19 cellular contexts compared by ENCODE assay signal in the genomic region with DNA sequence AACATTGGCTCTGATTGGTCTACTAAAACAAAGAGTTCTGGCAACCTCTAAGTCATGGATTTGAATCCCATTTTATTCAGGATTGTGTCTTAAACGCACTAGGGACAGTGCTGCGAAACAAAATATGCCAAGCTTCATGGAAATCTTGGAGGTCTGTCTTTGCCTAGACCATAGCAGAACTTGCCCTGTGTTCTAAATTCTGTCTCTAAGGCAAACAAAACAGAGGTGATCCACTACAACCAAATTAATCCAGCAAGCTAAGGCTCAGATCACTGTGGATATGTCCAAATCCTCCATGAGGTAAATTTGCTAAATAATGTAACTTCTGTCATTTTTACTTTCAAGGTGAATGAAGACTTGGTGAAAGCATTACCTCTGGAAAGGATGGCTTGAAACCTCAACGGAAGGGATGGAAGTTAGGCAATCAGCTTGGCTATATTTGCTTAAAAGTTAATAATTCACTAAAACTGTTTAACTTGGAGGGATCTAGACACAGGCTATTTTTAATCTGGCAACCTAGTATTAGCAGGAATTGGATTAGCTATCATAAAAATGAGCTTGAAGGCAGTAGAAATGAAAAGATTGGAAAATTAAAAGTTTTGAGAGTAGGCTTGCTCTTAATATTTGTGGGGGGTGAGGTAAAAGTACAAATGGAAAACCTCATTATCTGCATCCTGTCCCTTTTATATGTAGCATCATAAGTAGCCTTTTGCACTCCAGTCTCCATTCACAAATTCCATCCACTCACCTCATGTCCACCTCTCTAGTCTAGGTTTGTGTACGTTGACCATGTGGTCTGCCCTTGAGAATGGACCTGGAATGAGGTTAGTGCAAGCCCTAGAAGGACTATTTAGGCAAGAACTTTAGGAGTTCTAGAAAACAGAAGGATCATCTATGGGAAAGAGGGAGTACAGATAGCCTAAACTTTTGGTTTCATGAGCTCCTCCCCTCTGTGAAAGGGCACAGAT.
A peak's percentile ranks its signal among the peaks of the same experiment; 100 is the strongest.
DNase-seq lines count a peak whose midpoint lies in the region; ATAC-seq, FAIRE-seq and TF ChIP-seq lines count a peak whose summit lies in the region.
"Had no signal": no experiment of that assay in that cellular context is flagged by ENCODE, and none has a peak within 500 bp of the region (broad histone marks: within the 10 kb centered on the region; RNA-seq: fewer than 3 reads in every experiment).

No MANE protein-coding gene starts in this region.

- ATAC-seq in lower lobe of right lung = peak; percentile 46 to 71

- no peak overlapping the region for H2BK5ac ChIP-seq in neuronal stem cell (ENCODE audit: low read length)

- H3K36me3 Mint-ChIP-seq in nephron progenitor cell (ENCODE audit: low read depth) = peaks cover 6% of the 10 kb centered on the region
- no peaks in the 10 kb centered on the region for H3K36me3 Mint-ChIP-seq in CD8-positive, alpha-beta memory T cell
- H3K36me3 Mint-ChIP-seq: CD4-positive, alpha-beta memory T cell had no signal

- no peak overlapping the region for H2BK15ac ChIP-seq in neuronal stem cell (ENCODE audit: low read length)

- H3K14ac ChIP-seq in neuronal stem cell (ENCODE audit: low read length) = no peak overlapping the region

- FAIRE-seq in islet of Langerhans (lab: Jason Lieb, UNC) = peak; percentile 100

- H3K4me1 Mint-ChIP-seq in nephron progenitor cell = no peaks in the 10 kb centered on the region
- H3K4me1 Mint-ChIP-seq in CD8-positive, alpha-beta memory T cell = no peaks in the 10 kb centered on the region
- H3K4me1 Mint-ChIP-seq: CD4-positive, alpha-beta memory T cell had no signal

- H3K4me3 ChIP-seq in lower lobe of right lung (no peak overlapping the region), neuronal stem cell (ENCODE audit: low read length in 2 of 2) (no peak overlapping the region)
- no peak overlapping the region for H3K4me3 ChIP-seq in CD8-positive, alpha-beta memory T cell (ENCODE audit: low read length)
- H3K4me3 ChIP-seq: SJSA1 had no signal

- WGBS in neuronal stem cell (ENCODE audit: extremely low coverage in 2 of 2, insufficient read length in 2 of 2, insufficient replicate concordance in 1 of 2), 2 donors = no CpG with 5 or more reads among the region's 4 CpGs

- CTCF ChIA-PET in GM10248 (lab: Yijun Ruan, JAX) = interaction anchor here (0.9 kb wide), 1 partner anchor 9 kb away, joined by 3 read pairs; no protein-coding TSS in a partner anchor
- CTCF ChIA-PET in CD8-positive, alpha-beta memory T cell (lab: Charles Lee) = no interaction called here

- no peak overlapping the region for H2AFZ ChIP-seq in neuronal stem cell (ENCODE audit: low read length)

- no peak overlapping the region for H4K8ac ChIP-seq in neuronal stem cell (ENCODE audit: low read depth, low read length)

- DNase-seq in HuH-7.5 (ENCODE audit: low spot score) (peak; percentile 28), lower lobe of right lung (no peak), GM10248 (ENCODE audit: extremely low spot score) (no peak), neuronal stem cell (ENCODE audit: low spot score) (no peak), nephron progenitor cell (no peak)
- DNase-seq in CD8-positive, alpha-beta memory T cell = no peak
- DNase-seq: CD4-positive, alpha-beta memory T cell; GDM1; H9; KBM-7; NCI-H1417 treated with DMSO at 0.1 percent for 48 hours; NCI-H1930; NCI-H446 treated with DMSO at 0.1 percent for 48 hours; OCI-M1; SW 1271 had no signal

- intact Hi-C loops in lower lobe of right lung (cut with DNase I) = no loop called here

- peaks cover 22% of the 10 kb centered on the region for H3K9me3 Mint-ChIP-seq in nephron progenitor cell
- peaks cover 0 to 5% (median 0%) of the 10 kb centered on the region in 5 donors for H3K9me3 Mint-ChIP-seq in CD8-positive, alpha-beta memory T cell

- no peak overlapping the region for H2BK120ac ChIP-seq in neuronal stem cell (ENCODE audit: low read depth, low read length)

- H3K4me3 Mint-ChIP-seq in nephron progenitor cell = no peak overlapping the region
- no peak overlapping the region for H3K4me3 Mint-ChIP-seq in CD8-positive, alpha-beta memory T cell
- H3K4me3 Mint-ChIP-seq: CD4-positive, alpha-beta memory T cell; H9 had no signal

- no peak overlapping the region for H4K91ac ChIP-seq in neuronal stem cell (ENCODE audit: low read depth, low read length, poor library complexity)

- POLR2A ChIA-PET in GM10248 (lab: Yijun Ruan, JAX) = no interaction called here
- POLR2A ChIA-PET in CD8-positive, alpha-beta memory T cell (lab: Charles Lee) = no interaction called here

- no peaks in the 10 kb centered on the region for H3K79me1 ChIP-seq in neuronal stem cell (ENCODE audit: low read depth, low read length)

- H3K9me3 ChIP-seq in lower lobe of right lung (no peaks in the 10 kb centered on the region), neuronal stem cell (replicated peaks in 1 of 2; ENCODE audit: control insufficient read depth in 2 of 2, insufficient read depth in 1 of 2, low read depth in 1 of 2, low read length in 2 of 2) (no peaks in the 10 kb centered on the region)
- no peaks in the 10 kb centered on the region for H3K9me3 ChIP-seq in CD8-positive, alpha-beta memory T cell (ENCODE audit: low read length)
- H3K9me3 ChIP-seq: SJSA1 had no signal

- no peaks in the 10 kb centered on the region for H3K27me3 ChIP-seq in lower lobe of right lung (ENCODE audit: low read depth)
- no peaks in the 10 kb centered on the region for H3K27me3 ChIP-seq in neuronal stem cell (ENCODE audit: control insufficient read depth in 3 of 3, insufficient read depth in 3 of 3, low read depth in 1 of 3, low read length in 3 of 3)
- H3K27me3 ChIP-seq in CD8-positive, alpha-beta memory T cell (ENCODE audit: insufficient read depth, low read length, poor library complexity, severe bottlenecking) = no peaks in the 10 kb centered on the region
- H3K27me3 ChIP-seq: SJSA1 had no signal

- no peak overlapping the region for H2AK5ac ChIP-seq in neuronal stem cell (ENCODE audit: low read depth, low read length)

- H3K4ac ChIP-seq in neuronal stem cell (ENCODE audit: low read length) = no peak overlapping the region

- no peak overlapping the region for H3K4me2 ChIP-seq in neuronal stem cell (ENCODE audit: insufficient read depth, low read length, poor library complexity, severe bottlenecking)

- H3K23ac ChIP-seq in neuronal stem cell (ENCODE audit: low read depth, low read length, poor library complexity) = no peak overlapping the region

- H3K27ac Mint-ChIP-seq in nephron progenitor cell = no peak overlapping the region
- H3K27ac Mint-ChIP-seq in CD8-positive, alpha-beta memory T cell = no peak overlapping the region
- H3K27ac Mint-ChIP-seq: CD4-positive, alpha-beta memory T cell; H9 had no signal

- no peak overlapping the region for H3K27ac ChIP-seq in lower lobe of right lung
- H3K27ac ChIP-seq in neuronal stem cell (replicated peaks; ENCODE audit: low read length) = no peak overlapping the region
- no peak overlapping the region for H3K27ac ChIP-seq in CD8-positive, alpha-beta memory T cell (ENCODE audit: low read depth, low read length)
- H3K27ac ChIP-seq: HL-60, RWPE1, SJSA1 had no signal

- H3K9ac ChIP-seq in neuronal stem cell (ENCODE audit: low read depth, low read length, poor library complexity) = no peak overlapping the region

- H2BK12ac ChIP-seq in neuronal stem cell (ENCODE audit: low read length) = no peak overlapping the region

- H3K27me3 Mint-ChIP-seq in nephron progenitor cell (ENCODE audit: low read depth, poor library complexity) = no peaks in the 10 kb centered on the region
- H3K27me3 Mint-ChIP-seq in CD8-positive, alpha-beta memory T cell = peaks cover 0 to 1% of the 10 kb centered on the region in 2 donors
- H3K27me3 Mint-ChIP-seq: CD4-positive, alpha-beta memory T cell had no signal

- H3K18ac ChIP-seq in neuronal stem cell (ENCODE audit: low read length) = no peak overlapping the region

- H3K36me3 ChIP-seq in lower lobe of right lung (no peaks in the 10 kb centered on the region), neuronal stem cell (replicated peaks in 1 of 2; ENCODE audit: control insufficient read depth in 2 of 2, insufficient read depth in 2 of 2, low read length in 2 of 2) (no peaks in the 10 kb centered on the region)
- no peaks in the 10 kb centered on the region for H3K36me3 ChIP-seq in CD8-positive, alpha-beta memory T cell (ENCODE audit: insufficient read depth, low read length)
- H3K36me3 ChIP-seq: SJSA1 had no signal

- H3K4me1 ChIP-seq in lower lobe of right lung = no peaks in the 10 kb centered on the region
- H3K4me1 ChIP-seq in neuronal stem cell (ENCODE audit: control insufficient read depth in 2 of 2, insufficient read depth in 1 of 2, low read depth in 1 of 2, low read length in 2 of 2) = no peaks in the 10 kb centered on the region
- no peaks in the 10 kb centered on the region for H3K4me1 ChIP-seq in CD8-positive, alpha-beta memory T cell (ENCODE audit: insufficient read depth, low read length)
- H3K4me1 ChIP-seq: SJSA1 had no signal

- no peak for TF ChIP-seq CTCF in lower lobe of right lung (IDR thresholded peaks at IDR 0.05)
- TF ChIP-seq CTCF in GM10248 (IDR thresholded peaks at IDR 0.05; ENCODE audit: control extremely low read depth, extremely low read depth, low read depth, missing control alignments) = no peak
- TF ChIP-seq CTCF in nephron progenitor cell (IDR thresholded peaks at IDR 0.05) = no peak
